8 cellular contexts compared by ENCODE assay signal in genomic region chr17:82781894-82782274, GRCh38. TPM values are rescaled to one million over a fixed set of nuclear protein-coding genes. Genes with fewer than 3 reads are reported as not detected.
DNase-seq lines count a peak whose midpoint lies in the region; ATAC-seq, FAIRE-seq and TF ChIP-seq lines count a peak whose summit lies in the region.

No MANE protein-coding gene starts in this region.

- no peaks in the 10 kb centered on the region for H3K4me1 ChIP-seq in A673 (ENCODE audit: insufficient read depth, low read length, poor library complexity, severe bottlenecking)
- peaks cover under 1% of the 10 kb centered on the region for H3K4me1 ChIP-seq in prostate gland (replicated peaks)

- peak; percentile 82 for DNase-seq in A673 (ENCODE audit: low spot score)
- DNase-seq in GM18507 (ENCODE audit: extremely low spot score, insufficient read length, low read depth), result peak; percentile 84
- DNase-seq in NB4 (ENCODE audit: low read depth), result peak; percentile 83
- peak; percentile 30 to 35 for DNase-seq in SW 1271 (lab: John Stamatoyannopoulos, UW)
- peak; percentile 77 for DNase-seq in activated naive CD8-positive, alpha-beta T cell treated with anti-CD3 and anti-CD28 coated beads for 36 hours
- DNase-seq in Right ventricle myocardium superior, result peak; percentile 90
- peak; percentile 86 for DNase-seq in prostate gland (ENCODE audit: low spot score)
- peak; percentile 90 for DNase-seq in ureter (ENCODE audit: low spot score)

- H3K9me3 Mint-ChIP-seq in activated naive CD8-positive, alpha-beta T cell treated with anti-CD3 and anti-CD28 coated beads for 36 hours, result no peaks in the 10 kb centered on the region

- no peak overlapping the region for H3K4me3 ChIP-seq in A673 (ENCODE audit: low read depth, low read length, poor library complexity, severe bottlenecking)
- no peak overlapping the region for H3K4me3 ChIP-seq in NB4 (ENCODE audit: low read depth, low read length)
- H3K4me3 ChIP-seq in prostate gland, result no peak overlapping the region

- peak; percentile 98 for ATAC-seq in Right ventricle myocardium superior (ENCODE audit: poor library complexity)

- H3K4me1 Mint-ChIP-seq in activated naive CD8-positive, alpha-beta T cell treated with anti-CD3 and anti-CD28 coated beads for 36 hours, result peaks cover 7% of the 10 kb centered on the region

- H3K27ac Mint-ChIP-seq in activated naive CD8-positive, alpha-beta T cell treated with anti-CD3 and anti-CD28 coated beads for 36 hours, result no peak overlapping the region

- H3K36me3 ChIP-seq in A673 (ENCODE audit: insufficient read depth, low read length, poor library complexity, severe bottlenecking), result peaks cover 21% of the 10 kb centered on the region
- H3K36me3 ChIP-seq in prostate gland, result no peaks in the 10 kb centered on the region

- 16% methylated on average over 8 of the region's 8 CpGs for WGBS in prostate gland

- no peak for TF ChIP-seq POLR2A in NB4 (IDR thresholded peaks at IDR 0.05; ENCODE audit: extremely low read depth, insufficient read length)
- peak; percentile 37 for TF ChIP-seq POLR2A in prostate gland (IDR thresholded peaks at IDR 0.05)

- H3K27me3 Mint-ChIP-seq in activated naive CD8-positive, alpha-beta T cell treated with anti-CD3 and anti-CD28 coated beads for 36 hours, result no peaks in the 10 kb centered on the region

- no TSS peak for BruUV-seq in A673 (replicated peaks; lab: Mats Ljungman, UMichigan)

- CTCF ChIA-PET in A673 (lab: Charles Lee), result interaction anchor here (0.5 to 0.7 kb wide), 2 partner anchors 357 to 404 kb away, joined by 3 to 5 read pairs; no protein-coding TSS in a partner anchor

- H3K9me3 ChIP-seq in A673 (ENCODE audit: low read depth, low read length, poor library complexity, severe bottlenecking) (no peaks in the 10 kb centered on the region), prostate gland (no peaks in the 10 kb centered on the region)

- no peak overlapping the region for H3K4me3 Mint-ChIP-seq in activated naive CD8-positive, alpha-beta T cell treated with anti-CD3 and anti-CD28 coated beads for 36 hours

- FAIRE-seq in GM18507 (lab: Jason Lieb, UNC), result peak; percentile 68

- POLR2A ChIA-PET in A673 (lab: Charles Lee; ENCODE audit: low non-redundant PET), result no interaction called here

- peaks cover 11% of the 10 kb centered on the region for H3K36me3 Mint-ChIP-seq in activated naive CD8-positive, alpha-beta T cell treated with anti-CD3 and anti-CD28 coated beads for 36 hours

- no peaks in the 10 kb centered on the region for H3K27me3 ChIP-seq in A673 (replicated peaks; ENCODE audit: insufficient read depth, low read depth, low read length, poor library complexity)
- no peaks in the 10 kb centered on the region for H3K27me3 ChIP-seq in prostate gland (replicated peaks; ENCODE audit: insufficient read depth)

- H3K27ac ChIP-seq in A673 (ENCODE audit: low read depth, low read length, poor library complexity, severe bottlenecking) (no peak overlapping the region), prostate gland (peak overlapping the region; percentile 8 to 35)

- TF ChIP-seq CTCF in A673 (conservative IDR thresholded peaks at IDR 0.05; ENCODE audit: low read depth, low read length), result peak; percentile 98
- peak; percentile 93 for TF ChIP-seq CTCF in NB4 (IDR thresholded peaks at IDR 0.05; ENCODE audit: low read depth, low read length)
- peak; percentile 98 to 99 (median 99) for TF ChIP-seq CTCF in prostate gland (IDR thresholded peaks at IDR 0.05)

- intact Hi-C loops in A673 (cut with micrococcal nuclease; ENCODE audit: unreplicated experiment), result loop anchor here (5.0 kb wide), 2 partner anchors 135 to 180 kb away; no protein-coding TSS in a partner anchor
- intact Hi-C loops in Right ventricle myocardium superior (cut with DNase I), result loop anchor here (5.0 kb wide), 1 partner anchor 130 kb away; no protein-coding TSS in a partner anchor
- intact Hi-C loops in prostate gland (cut with DNase I), result loop anchor here (5.0 kb wide), 1 partner anchor 135 kb away; no protein-coding TSS in a partner anchor

RNA-seq across cellular contexts. Expression of gene TBCD, which starts 30.0 kb away (rescaled TPM):
- total RNA-seq in A673 (2021) (113 and 129 TPM in 2 replicates), Right ventricle myocardium superior (45.1 TPM), prostate gland (100 to 1,000 TPM in 1 of 2 donors, 10 to 100 TPM in 1; 64.0 to 123 TPM), ureter (122 TPM)
- 10 to 100 TPM; 74.5 to 76.9 TPM for total RNA-seq in activated naive CD8-positive, alpha-beta T cell treated with anti-CD3 and anti-CD28 coated beads for 36 hours

RNA-seq across cellular contexts. Expression of gene FN3K, which starts 46.5 kb away (rescaled TPM):
- total RNA-seq in A673 (2021) (6.7 and 8.0 TPM in 2 replicates), Right ventricle myocardium superior (80.2 TPM), prostate gland (10 to 100 TPM; 16.9 to 32.2 TPM), ureter (27.0 TPM)
- 1 to 10 TPM; 2.4 to 2.5 TPM for total RNA-seq in activated naive CD8-positive, alpha-beta T cell treated with anti-CD3 and anti-CD28 coated beads for 36 hours

RNA-seq across cellular contexts. Expression of gene ZNF750, which starts 57.9 kb away (rescaled TPM):
- not detected in 2 replicates for total RNA-seq in A673 (2021)
- not detected for total RNA-seq in activated naive CD8-positive, alpha-beta T cell treated with anti-CD3 and anti-CD28 coated beads for 36 hours
- total RNA-seq in Right ventricle myocardium superior, result 0.13 TPM
- 10 to 100 TPM in 1 of 2 donors, 1 to 10 TPM in 1; 7.0 to 10.3 TPM for total RNA-seq in prostate gland
- total RNA-seq in ureter, result 19.3 TPM

Comparison
In these comparisons a context has a peak if more than half of its experiments do, and no peak if none do; other contexts are left out.
1. DNase-seq: peak in every context shown above with its lines; median percentile 90 in Right ventricle myocardium superior; 90 in ureter; 86 in prostate gland; 84 in GM18507; 83 in NB4; 82 in A673; 77 in activated naive CD8-positive, alpha-beta T cell treated with anti-CD3 and anti-CD28 coated beads for 36 hours; 32 in SW 1271.